In genomic region chr5:138466058-138466899, GRCh38 we compare ENCODE assay signal across 1 cellular context.
A peak's percentile ranks its signal among the peaks of the same experiment; 100 is the strongest.
TF ChIP-seq lines count a peak whose summit lies in the region.

No MANE protein-coding gene starts in this region.

TF ChIP-seq in HepG2, 621 proteins besides CTCF, POLR2A, EP300 and RAD21 (continued from another document):
- TF ChIP-seq TBX2 (CRISPR knock-in tag; IDR thresholded peaks at IDR 0.05; ENCODE audit: borderline replicate concordance), result peak; percentile 33; the same call in 1 of the 2 replicates
- TF ChIP-seq, protein P1, sequence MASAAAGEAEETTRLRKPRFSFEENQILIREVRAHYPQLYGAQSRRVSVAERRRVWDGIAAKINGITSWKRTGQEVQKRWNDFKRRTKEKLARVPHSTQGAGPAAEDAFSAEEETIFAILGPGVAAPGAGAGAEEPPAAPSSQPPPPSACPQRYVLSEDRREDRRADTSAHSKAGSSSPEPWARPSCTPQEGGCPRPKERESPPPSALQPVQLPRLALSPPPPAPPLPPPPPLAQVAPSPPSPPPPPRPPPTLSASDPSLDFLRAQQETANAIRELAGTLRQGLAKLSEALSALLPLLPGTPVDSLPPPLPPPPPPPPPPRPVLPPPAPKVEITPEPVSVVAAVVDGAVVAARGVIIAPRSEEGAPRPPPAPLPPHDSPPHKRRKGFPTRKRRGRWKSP (CRISPR knock-in tag; IDR thresholded peaks at IDR 0.05), result 0 out of 2 replicates have a peak, but pooled peaks have one; percentile 49
